In the genomic region with DNA sequence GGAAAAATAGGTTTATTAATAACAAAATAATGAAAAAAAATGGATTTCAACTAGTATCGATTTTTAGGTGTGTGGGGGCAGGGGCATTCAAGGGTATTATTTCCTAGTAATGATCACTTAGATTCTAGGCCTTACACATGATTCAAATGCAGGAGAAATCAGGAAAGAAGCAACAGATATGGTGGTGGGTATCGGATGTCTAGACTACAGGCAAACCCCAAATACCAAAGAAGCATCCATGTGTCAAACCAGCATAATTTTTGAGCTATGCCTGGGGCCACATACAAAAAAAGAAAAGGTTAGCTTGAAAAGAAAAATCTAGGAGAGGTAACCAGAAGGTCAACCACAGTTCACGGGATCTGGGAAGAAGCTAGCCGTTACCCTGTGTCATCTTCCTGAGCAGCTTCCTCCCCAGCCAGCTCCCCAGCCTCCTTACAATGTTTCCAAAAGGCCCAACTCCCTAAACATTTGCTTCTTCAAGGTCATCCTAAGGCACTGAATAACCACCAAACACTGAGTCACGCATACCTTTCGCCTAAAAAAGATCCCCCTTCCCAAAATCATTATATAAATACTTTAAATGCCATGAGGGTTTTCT, we compare ENCODE assay signal across 8 cellular contexts. TPM values are rescaled to one million over a fixed set of nuclear protein-coding genes. Genes with fewer than 3 reads are reported as not detected.
DNase-seq lines count a peak whose midpoint lies in the region; ATAC-seq lines count a peak whose summit lies in the region.

No MANE protein-coding gene starts in this region.

- intact Hi-C loops in posterior cingulate gyrus (cut with DNase I): no loop called here

- H3K4me3 Mint-ChIP-seq in activated T-cell treated with anti-CD3 and anti-CD28 coated beads, Interleukin-2, amount 50 U/mL, for 4 hours: peak overlapping the region; percentile 96
- peak overlapping the region; percentile 86 to 99 for H3K4me3 Mint-ChIP-seq in stimulated activated naive B cell treated with anti-CD40 and anti-IgM and Interleukin-4, amounts not matched to agents 10 μg/mL and 1 μg/mL and 100 μg/mL, for 72 hours

- no peak for DNase-seq in activated T-cell treated with anti-CD3 and anti-CD28 coated beads, Interleukin-2, amount 50 U/mL, for 4 hours
- DNase-seq in activated T-cell treated with anti-CD3 and anti-CD28 coated beads, Interleukin-2, amount 50 U/mL, for 1 hour: no peak
- peak; percentile 45 for DNase-seq in SW480 (ENCODE audit: low spot score)
- DNase-seq in glomerular visceral epithelial cell (ENCODE audit: extremely low spot score): peak; percentile 88
- DNase-seq in stimulated activated naive B cell treated with anti-CD40 and anti-IgM and Interleukin-4, amounts not matched to agents 10 μg/mL and 1 μg/mL and 100 μg/mL, for 72 hours: no peak
- no peak for DNase-seq in posterior cingulate gyrus
- DNase-seq in Ammon's horn (ENCODE audit: low spot score): no peak

- H3K36me3 Mint-ChIP-seq in activated T-cell treated with anti-CD3 and anti-CD28 coated beads, Interleukin-2, amount 50 U/mL, for 4 hours (ENCODE audit: insufficient read depth): peaks cover 5% of the 10 kb centered on the region
- H3K36me3 Mint-ChIP-seq in stimulated activated naive B cell treated with anti-CD40 and anti-IgM and Interleukin-4, amounts not matched to agents 10 μg/mL and 1 μg/mL and 100 μg/mL, for 72 hours: peaks cover 20 to 26% of the 10 kb centered on the region in 2 donors

- no peak for ATAC-seq in activated T-cell treated with anti-CD3 and anti-CD28 coated beads, Interleukin-2, amount 50 U/mL, for 4 hours
- ATAC-seq in stimulated activated naive B cell treated with anti-CD40 and anti-IgM and Interleukin-4, amounts not matched to agents 10 μg/mL and 1 μg/mL and 100 μg/mL, for 72 hours (replicated peaks): no peak
- ATAC-seq in HG02973 (IDR thresholded peaks at IDR 0.05; ENCODE audit: unreplicated experiment): no peak

- no peaks in the 10 kb centered on the region for H3K27me3 Mint-ChIP-seq in activated T-cell treated with anti-CD3 and anti-CD28 coated beads, Interleukin-2, amount 50 U/mL, for 4 hours (ENCODE audit: low read depth)
- no peaks in the 10 kb centered on the region for H3K27me3 Mint-ChIP-seq in stimulated activated naive B cell treated with anti-CD40 and anti-IgM and Interleukin-4, amounts not matched to agents 10 μg/mL and 1 μg/mL and 100 μg/mL, for 72 hours

- peaks cover 60% of the 10 kb centered on the region for H3K4me1 Mint-ChIP-seq in activated T-cell treated with anti-CD3 and anti-CD28 coated beads, Interleukin-2, amount 50 U/mL, for 4 hours (ENCODE audit: low read depth)
- H3K4me1 Mint-ChIP-seq in stimulated activated naive B cell treated with anti-CD40 and anti-IgM and Interleukin-4, amounts not matched to agents 10 μg/mL and 1 μg/mL and 100 μg/mL, for 72 hours: peaks cover 36 to 66% of the 10 kb centered on the region in 2 donors

- no peaks in the 10 kb centered on the region for H3K9me3 Mint-ChIP-seq in activated T-cell treated with anti-CD3 and anti-CD28 coated beads, Interleukin-2, amount 50 U/mL, for 4 hours
- H3K9me3 Mint-ChIP-seq in stimulated activated naive B cell treated with anti-CD40 and anti-IgM and Interleukin-4, amounts not matched to agents 10 μg/mL and 1 μg/mL and 100 μg/mL, for 72 hours: peaks cover 0 to 3% of the 10 kb centered on the region in 2 donors

- peak overlapping the region; percentile 73 for H3K27ac Mint-ChIP-seq in stimulated activated naive B cell treated with anti-CD40 and anti-IgM and Interleukin-4, amounts not matched to agents 10 μg/mL and 1 μg/mL and 100 μg/mL, for 72 hours

RNA-seq across cellular contexts. Expression of a gene that starts 3.2 kb away (rescaled TPM):
- total RNA-seq in activated T-cell treated with anti-CD3 and anti-CD28 coated beads, Interleukin-2, amount 50 U/mL, for 4 hours: 100 to 1,000 TPM; 176 to 209 (median 196) TPM

Comparison
In these comparisons a context has a peak if more than half of its experiments do, and no peak if none do; other contexts are left out.
1. DNase-seq: peak in SW480 (single experiment) and glomerular visceral epithelial cell (single experiment); none in activated T-cell treated with anti-CD3 and anti-CD28 coated beads, Interleukin-2, amount 50 U/mL, for 4 hours (single experiment), activated T-cell treated with anti-CD3 and anti-CD28 coated beads, Interleukin-2, amount 50 U/mL, for 1 hour (single experiment), stimulated activated naive B cell treated with anti-CD40 and anti-IgM and Interleukin-4, amounts not matched to agents 10 μg/mL and 1 μg/mL and 100 μg/mL, for 72 hours (single experiment), posterior cingulate gyrus (0 of 10) and Ammon's horn (single experiment).